Comparison of ENCODE assay signal across 9 cellular contexts in the genomic region with DNA sequence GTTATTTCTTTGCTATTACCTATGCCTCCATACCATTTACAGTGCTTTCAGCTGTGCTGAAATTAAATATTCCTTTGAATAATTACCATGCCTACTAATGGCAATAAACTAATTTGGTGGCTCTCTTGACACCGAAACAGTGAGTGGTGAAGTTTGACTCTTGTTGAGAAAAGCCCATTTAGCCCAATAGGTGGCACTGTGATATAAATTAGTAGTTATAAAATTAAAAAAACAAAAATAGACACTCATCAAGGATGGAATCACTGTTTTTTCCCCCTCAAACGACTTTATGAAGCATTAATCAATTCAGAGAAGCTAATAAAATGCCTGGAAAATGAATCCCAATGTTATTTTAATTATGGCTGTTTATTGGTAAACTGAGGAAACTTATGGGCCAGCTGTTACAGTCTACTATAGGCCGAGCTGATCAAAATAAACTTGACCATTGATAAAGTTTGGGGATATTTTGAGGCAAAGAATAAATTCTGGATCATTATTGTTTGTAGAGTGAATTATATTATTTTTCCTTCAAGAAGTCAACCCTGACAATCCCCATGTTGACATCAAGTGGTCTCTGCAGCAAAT.
DNase-seq lines count a peak whose midpoint lies in the region; ATAC-seq, FAIRE-seq and TF ChIP-seq lines count a peak whose summit lies in the region.
"Had no signal": no experiment of that assay in that cellular context is flagged by ENCODE, and none has a peak within 500 bp of the region (broad histone marks: within the 10 kb centered on the region; RNA-seq: fewer than 3 reads in every experiment).

No MANE protein-coding gene starts in this region.

- no peak overlapping the region for H3K27ac Mint-ChIP-seq in astrocyte (ENCODE audit: unreplicated experiment)

- H3K9ac ChIP-seq in Loucy (ENCODE audit: low read depth, low read length, poor library complexity, severe bottlenecking) (no peak overlapping the region), astrocyte (ENCODE audit: low read length) (no peak overlapping the region)

- no peaks in the 10 kb centered on the region for H3K27me3 ChIP-seq in Loucy (ENCODE audit: insufficient read depth, low read length, poor library complexity, severe bottlenecking)
- no peaks in the 10 kb centered on the region for H3K27me3 ChIP-seq in astrocyte (ENCODE audit: insufficient read depth, low read length)
- H3K27me3 ChIP-seq in thyroid gland, result no peaks in the 10 kb centered on the region
- H3K27me3 ChIP-seq: ascending aorta had no signal

- ATAC-seq in HG03378 (IDR thresholded peaks at IDR 0.05; ENCODE audit: unreplicated experiment), result no peak
- no peak for ATAC-seq in GM19324 (IDR thresholded peaks at IDR 0.05; ENCODE audit: low FRiP score, unreplicated experiment)

- H3K4me1 Mint-ChIP-seq in astrocyte (ENCODE audit: low read depth, unreplicated experiment), result no peaks in the 10 kb centered on the region

- peak; percentile 79 for TF ChIP-seq CTCF in Loucy (conservative IDR thresholded peaks at IDR 0.05; ENCODE audit: low read length)
- peak; percentile 54 for TF ChIP-seq CTCF in astrocyte (IDR thresholded peaks at IDR 0.05; ENCODE audit: insufficient read depth, low read depth, low read length)
- peak in 1 of 6 experiments; percentile 33 for TF ChIP-seq CTCF in thyroid gland (IDR thresholded peaks at IDR 0.05)

- H2AFZ ChIP-seq in Loucy (ENCODE audit: low read length) (no peak overlapping the region), astrocyte (ENCODE audit: low read depth, low read length) (no peak overlapping the region)

- H4K20me1 ChIP-seq in Loucy (ENCODE audit: insufficient read depth, low read length, poor library complexity, severe bottlenecking) (no peaks in the 10 kb centered on the region), astrocyte (ENCODE audit: insufficient read depth, low read length) (no peaks in the 10 kb centered on the region)

- H3K4me3 ChIP-seq in Loucy (ENCODE audit: low read length, poor library complexity, severe bottlenecking) (no peak overlapping the region), astrocyte (ENCODE audit: insufficient read depth, low read depth, low read length) (no peak overlapping the region), thyroid gland (replicated peaks in 1 of 3) (no peak overlapping the region)
- H3K4me3 ChIP-seq: ascending aorta had no signal

- H3K36me3 ChIP-seq in Loucy (ENCODE audit: insufficient read depth, low read length) (no peaks in the 10 kb centered on the region), astrocyte (ENCODE audit: insufficient read depth, low read length) (no peaks in the 10 kb centered on the region), thyroid gland (no peaks in the 10 kb centered on the region)
- H3K36me3 ChIP-seq: ascending aorta had no signal

- H3K79me2 ChIP-seq in Loucy (ENCODE audit: insufficient read depth, low read length) (no peaks in the 10 kb centered on the region), astrocyte (ENCODE audit: insufficient read depth, low read length) (no peaks in the 10 kb centered on the region)

- FAIRE-seq in astrocyte (lab: Jason Lieb, UNC), result no peak

- no peaks in the 10 kb centered on the region for H3K9me3 Mint-ChIP-seq in astrocyte (ENCODE audit: unreplicated experiment)

- intact Hi-C loops in thyroid gland (cut with DNase I), result no loop called here

- no peak overlapping the region for H3K27ac ChIP-seq in astrocyte (ENCODE audit: low read depth, low read length)
- no peak overlapping the region for H3K27ac ChIP-seq in thyroid gland
- H3K27ac ChIP-seq: ascending aorta had no signal

- TF ChIP-seq POLR2A in thyroid gland (IDR thresholded peaks at IDR 0.05), result no peak

- WGBS in thyroid gland, 2 donors, result 44 to 49% methylated on average over 3 of the region's 3 CpGs

- no peaks in the 10 kb centered on the region for H3F3A ChIP-seq in Loucy (ENCODE audit: low read depth)

- H3K4me2 ChIP-seq in Loucy (ENCODE audit: low read depth, low read length, poor library complexity, severe bottlenecking) (no peak overlapping the region), astrocyte (ENCODE audit: low read length) (no peak overlapping the region)

- H3K36me3 Mint-ChIP-seq in astrocyte (ENCODE audit: low read depth, unreplicated experiment), result no peaks in the 10 kb centered on the region

- H3K9me3 ChIP-seq in Loucy (ENCODE audit: insufficient read depth, low read depth, low read length) (no peaks in the 10 kb centered on the region), astrocyte (ENCODE audit: insufficient read depth, low read depth, low read length) (no peaks in the 10 kb centered on the region), thyroid gland (no peaks in the 10 kb centered on the region)
- H3K9me3 ChIP-seq: ascending aorta had no signal

- H3K9me2 ChIP-seq in Loucy (replicated peaks; ENCODE audit: low read depth, low read length), result no peaks in the 10 kb centered on the region

- DNase-seq in D341Med (ENCODE audit: low spot score) (peak; percentile 31), astrocyte (ENCODE audit: low read depth) (no peak), medulla oblongata (ENCODE audit: extremely low spot score) (peak; percentile 9), GOT3 (lab: John Stamatoyannopoulos, UW) (no peak), thyroid gland (no peak)

- no peaks in the 10 kb centered on the region for H3K4me1 ChIP-seq in Loucy (ENCODE audit: insufficient read depth, low read length, poor library complexity, severe bottlenecking)
- H3K4me1 ChIP-seq in astrocyte (ENCODE audit: insufficient read depth, low read length), result no peaks in the 10 kb centered on the region
- H3K4me1 ChIP-seq in thyroid gland, result no peaks in the 10 kb centered on the region
- H3K4me1 ChIP-seq: ascending aorta had no signal

- H3K4me3 Mint-ChIP-seq in astrocyte (ENCODE audit: unreplicated experiment), result no peak overlapping the region

- H3K27me3 Mint-ChIP-seq in astrocyte (ENCODE audit: low read depth, unreplicated experiment), result no peaks in the 10 kb centered on the region

Comparison
In these comparisons a context has a peak if more than half of its experiments do, and no peak if none do; other contexts are left out.
1. DNase-seq: peak in D341Med (single experiment) and medulla oblongata (single experiment); none in astrocyte (single experiment), GOT3 (single experiment) and thyroid gland (0 of 2).